1 cellular context compared by ENCODE assay signal in the genomic region with DNA sequence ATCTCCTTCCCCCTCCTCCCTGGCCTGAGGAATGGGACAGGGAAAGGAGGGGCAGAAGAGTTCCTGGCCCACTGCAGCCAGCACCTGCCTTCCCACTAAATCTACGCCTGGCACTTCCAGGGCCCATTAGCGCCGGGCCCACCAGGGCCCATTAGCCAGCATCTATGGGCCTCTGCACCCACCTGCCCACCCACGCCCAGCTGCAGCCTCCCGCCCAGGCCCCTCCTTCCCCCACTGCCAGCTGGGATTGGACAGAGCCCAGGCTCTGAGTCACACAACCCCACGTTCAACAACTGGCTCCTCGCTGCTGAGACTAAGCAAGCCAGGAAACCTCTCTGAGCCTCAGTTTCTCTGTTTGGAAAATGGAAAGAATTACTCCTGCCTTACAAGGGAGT.
TF ChIP-seq lines count a peak whose summit lies in the region.

No MANE protein-coding gene starts in this region.

TF ChIP-seq in H1, 55 proteins besides CTCF, POLR2A, EP300 and RAD21:
- TF ChIP-seq, protein P1, sequence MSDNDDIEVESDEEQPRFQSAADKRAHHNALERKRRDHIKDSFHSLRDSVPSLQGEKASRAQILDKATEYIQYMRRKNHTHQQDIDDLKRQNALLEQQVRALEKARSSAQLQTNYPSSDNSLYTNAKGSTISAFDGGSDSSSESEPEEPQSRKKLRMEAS (IDR thresholded peaks at IDR 0.05) = no peak
- TF ChIP-seq, protein P2, sequence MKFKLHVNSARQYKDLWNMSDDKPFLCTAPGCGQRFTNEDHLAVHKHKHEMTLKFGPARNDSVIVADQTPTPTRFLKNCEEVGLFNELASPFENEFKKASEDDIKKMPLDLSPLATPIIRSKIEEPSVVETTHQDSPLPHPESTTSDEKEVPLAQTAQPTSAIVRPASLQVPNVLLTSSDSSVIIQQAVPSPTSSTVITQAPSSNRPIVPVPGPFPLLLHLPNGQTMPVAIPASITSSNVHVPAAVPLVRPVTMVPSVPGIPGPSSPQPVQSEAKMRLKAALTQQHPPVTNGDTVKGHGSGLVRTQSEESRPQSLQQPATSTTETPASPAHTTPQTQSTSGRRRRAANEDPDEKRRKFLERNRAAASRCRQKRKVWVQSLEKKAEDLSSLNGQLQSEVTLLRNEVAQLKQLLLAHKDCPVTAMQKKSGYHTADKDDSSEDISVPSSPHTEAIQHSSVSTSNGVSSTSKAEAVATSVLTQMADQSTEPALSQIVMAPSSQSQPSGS (IDR thresholded peaks at IDR 0.05; ENCODE audit: low read length) = no peak
- TF ChIP-seq CBX8 (IDR thresholded peaks at IDR 0.05; ENCODE audit: borderline replicate concordance, low read depth, low read length) = no peak
- TF ChIP-seq SAP30 (IDR thresholded peaks at IDR 0.05; ENCODE audit: insufficient read depth, insufficient replicate concordance, low read length) = no peak
- TF ChIP-seq CTBP2 (IDR thresholded peaks at IDR 0.05; ENCODE audit: borderline replicate concordance, insufficient read depth, insufficient read length, low read length) = no peak
- no peak for TF ChIP-seq RBBP5 (IDR thresholded peaks at IDR 0.05; ENCODE audit: borderline replicate concordance, low read depth, low read length)
- no peak for TF ChIP-seq PHF8 (conservative IDR thresholded peaks at IDR 0.05; ENCODE audit: low read depth, low read length)
- TF ChIP-seq JUN (IDR thresholded peaks at IDR 0.05; ENCODE audit: low read depth, low read length) = no peak
- TF ChIP-seq RXRA (IDR thresholded peaks at IDR 0.05; ENCODE audit: insufficient read depth, low read depth, low read length) = no peak
- no peak for TF ChIP-seq GTF2F1 (IDR thresholded peaks at IDR 0.05; ENCODE audit: borderline replicate concordance, low read depth, low read length)
- no peak for TF ChIP-seq BACH1 (IDR thresholded peaks at IDR 0.05; ENCODE audit: low read length)
- TF ChIP-seq KDM1A (IDR thresholded peaks at IDR 0.05; ENCODE audit: borderline replicate concordance, low read length) = no peak
- TF ChIP-seq GABPA (IDR thresholded peaks at IDR 0.05; ENCODE audit: borderline replicate concordance, insufficient read depth, low read length) = no peak
- no peak for TF ChIP-seq POU5F1 (IDR thresholded peaks at IDR 0.05; ENCODE audit: low read depth, low read length)
- TF ChIP-seq SRF (IDR thresholded peaks at IDR 0.05; ENCODE audit: low read depth, low read length) = no peak
- TF ChIP-seq ZNF274 (IDR thresholded peaks at IDR 0.05; ENCODE audit: borderline replicate concordance, extremely low read depth, low read length) = no peak
- TF ChIP-seq SIN3A (conservative IDR thresholded peaks at IDR 0.05 in 1 of 2, IDR thresholded peaks at IDR 0.05 in 1 of 2; ENCODE audit: low read depth in 1 of 2, low read length in 2 of 2) = no peak
